ENCODE assay signal across 1 cellular context in the genomic region with DNA sequence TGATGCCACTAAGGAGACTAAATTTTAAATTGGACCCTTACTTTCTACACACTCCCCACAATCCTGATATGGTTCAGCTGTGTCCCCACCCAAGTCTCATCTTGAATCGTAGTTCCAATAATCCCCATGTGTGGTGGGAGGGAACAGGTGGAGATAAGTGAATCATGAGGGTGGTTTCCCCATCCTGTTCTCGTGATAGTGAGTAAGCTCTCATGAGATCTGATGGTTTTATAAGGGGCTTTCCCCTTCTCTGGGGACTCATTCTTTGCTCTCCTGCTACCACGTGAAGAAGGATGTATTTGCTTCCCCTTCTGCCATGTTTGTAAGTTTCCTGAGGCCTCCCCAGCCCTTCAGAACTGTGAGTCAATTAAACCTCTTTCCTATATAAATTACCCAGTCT.
TF ChIP-seq lines count a peak whose summit lies in the region.

No MANE protein-coding gene starts in this region.

TF ChIP-seq in IMR-90, 13 proteins besides CTCF, POLR2A, EP300 and RAD21 (continued from another document):
- TF ChIP-seq, protein P1, sequence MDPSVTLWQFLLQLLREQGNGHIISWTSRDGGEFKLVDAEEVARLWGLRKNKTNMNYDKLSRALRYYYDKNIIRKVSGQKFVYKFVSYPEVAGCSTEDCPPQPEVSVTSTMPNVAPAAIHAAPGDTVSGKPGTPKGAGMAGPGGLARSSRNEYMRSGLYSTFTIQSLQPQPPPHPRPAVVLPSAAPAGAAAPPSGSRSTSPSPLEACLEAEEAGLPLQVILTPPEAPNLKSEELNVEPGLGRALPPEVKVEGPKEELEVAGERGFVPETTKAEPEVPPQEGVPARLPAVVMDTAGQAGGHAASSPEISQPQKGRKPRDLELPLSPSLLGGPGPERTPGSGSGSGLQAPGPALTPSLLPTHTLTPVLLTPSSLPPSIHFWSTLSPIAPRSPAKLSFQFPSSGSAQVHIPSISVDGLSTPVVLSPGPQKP (IDR thresholded peaks at IDR 0.05; ENCODE audit: borderline replicate concordance, low read depth, low read length), result no peak
- TF ChIP-seq MXI1 (IDR thresholded peaks at IDR 0.05; ENCODE audit: borderline replicate concordance, low read depth, low read length) (no peak), RFX5 (IDR thresholded peaks at IDR 0.05; ENCODE audit: low read depth, low read length) (no peak), MAZ (IDR thresholded peaks at IDR 0.05; ENCODE audit: borderline replicate concordance, low read depth, low read length) (no peak), CHD1 (IDR thresholded peaks at IDR 0.05; ENCODE audit: low read depth, low read length) (no peak), MAFK (IDR thresholded peaks at IDR 0.05; ENCODE audit: low read depth, low read length) (no peak)
TF ChIP-seq in IMR-90: peak in this region for 0.
